1 cellular context compared by ENCODE assay signal in the genomic region with DNA sequence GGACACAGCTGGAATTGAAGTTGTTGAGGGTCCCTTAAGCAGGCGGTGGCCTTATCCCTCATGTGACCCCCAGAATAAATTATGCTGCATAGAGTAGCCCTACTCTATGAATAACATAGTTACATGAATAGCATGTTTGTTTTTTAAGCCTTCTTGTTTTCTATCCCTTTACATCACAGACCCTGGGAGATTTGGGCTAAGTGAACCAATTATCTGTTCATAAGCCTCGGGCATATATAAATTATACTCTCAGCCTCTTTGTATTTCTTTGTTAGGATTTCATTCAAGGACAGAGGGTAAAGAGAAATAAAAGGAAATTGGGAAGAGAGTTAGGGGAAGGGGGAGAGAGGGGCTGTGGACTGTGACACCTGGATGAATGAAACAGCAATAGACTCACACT.
TF ChIP-seq lines count a peak whose summit lies in the region.

No MANE protein-coding gene starts in this region.

TF ChIP-seq in SK-N-SH treated with all-trans-retinoic acid at 6 μM for 48 hours, 23 proteins besides CTCF, POLR2A, EP300 and RAD21 (continued from another document):
- TF ChIP-seq PATZ1 (CRISPR knock-in tag; IDR thresholded peaks at IDR 0.05; ENCODE audit: borderline replicate concordance) (no peak), ESRRG (CRISPR knock-in tag; IDR thresholded peaks at IDR 0.05) (no peak), GLIS3 (CRISPR knock-in tag; IDR thresholded peaks at IDR 0.05) (no peak), CSDC2 (CRISPR knock-in tag; IDR thresholded peaks at IDR 0.05) (no peak), ARNTL (CRISPR knock-in tag; IDR thresholded peaks at IDR 0.05; ENCODE audit: borderline replicate concordance, low read depth) (no peak), ZFP3 (CRISPR knock-in tag; IDR thresholded peaks at IDR 0.05) (no peak), SNAI2 (CRISPR knock-in tag; IDR thresholded peaks at IDR 0.05) (no peak), TCF4 (CRISPR knock-in tag; IDR thresholded peaks at IDR 0.05; ENCODE audit: borderline replicate concordance) (no peak)
- TF ChIP-seq, protein P1, sequence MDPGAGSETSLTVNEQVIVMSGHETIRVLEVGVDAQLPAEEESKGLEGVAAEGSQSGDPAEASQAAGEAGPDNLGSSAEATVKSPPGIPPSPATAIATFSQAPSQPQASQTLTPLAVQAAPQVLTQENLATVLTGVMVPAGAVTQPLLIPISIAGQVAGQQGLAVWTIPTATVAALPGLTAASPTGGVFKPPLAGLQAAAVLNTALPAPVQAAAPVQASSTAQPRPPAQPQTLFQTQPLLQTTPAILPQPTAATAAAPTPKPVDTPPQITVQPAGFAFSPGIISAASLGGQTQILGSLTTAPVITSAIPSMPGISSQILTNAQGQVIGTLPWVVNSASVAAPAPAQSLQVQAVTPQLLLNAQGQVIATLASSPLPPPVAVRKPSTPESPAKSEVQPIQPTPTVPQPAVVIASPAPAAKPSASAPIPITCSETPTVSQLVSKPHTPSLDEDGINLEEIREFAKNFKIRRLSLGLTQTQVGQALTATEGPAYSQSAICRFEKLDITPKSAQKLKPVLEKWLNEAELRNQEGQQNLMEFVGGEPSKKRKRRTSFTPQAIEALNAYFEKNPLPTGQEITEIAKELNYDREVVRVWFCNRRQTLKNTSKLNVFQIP (CRISPR knock-in tag; IDR thresholded peaks at IDR 0.05; ENCODE audit: borderline replicate concordance, low read depth), result no peak
- TF ChIP-seq, protein P2, sequence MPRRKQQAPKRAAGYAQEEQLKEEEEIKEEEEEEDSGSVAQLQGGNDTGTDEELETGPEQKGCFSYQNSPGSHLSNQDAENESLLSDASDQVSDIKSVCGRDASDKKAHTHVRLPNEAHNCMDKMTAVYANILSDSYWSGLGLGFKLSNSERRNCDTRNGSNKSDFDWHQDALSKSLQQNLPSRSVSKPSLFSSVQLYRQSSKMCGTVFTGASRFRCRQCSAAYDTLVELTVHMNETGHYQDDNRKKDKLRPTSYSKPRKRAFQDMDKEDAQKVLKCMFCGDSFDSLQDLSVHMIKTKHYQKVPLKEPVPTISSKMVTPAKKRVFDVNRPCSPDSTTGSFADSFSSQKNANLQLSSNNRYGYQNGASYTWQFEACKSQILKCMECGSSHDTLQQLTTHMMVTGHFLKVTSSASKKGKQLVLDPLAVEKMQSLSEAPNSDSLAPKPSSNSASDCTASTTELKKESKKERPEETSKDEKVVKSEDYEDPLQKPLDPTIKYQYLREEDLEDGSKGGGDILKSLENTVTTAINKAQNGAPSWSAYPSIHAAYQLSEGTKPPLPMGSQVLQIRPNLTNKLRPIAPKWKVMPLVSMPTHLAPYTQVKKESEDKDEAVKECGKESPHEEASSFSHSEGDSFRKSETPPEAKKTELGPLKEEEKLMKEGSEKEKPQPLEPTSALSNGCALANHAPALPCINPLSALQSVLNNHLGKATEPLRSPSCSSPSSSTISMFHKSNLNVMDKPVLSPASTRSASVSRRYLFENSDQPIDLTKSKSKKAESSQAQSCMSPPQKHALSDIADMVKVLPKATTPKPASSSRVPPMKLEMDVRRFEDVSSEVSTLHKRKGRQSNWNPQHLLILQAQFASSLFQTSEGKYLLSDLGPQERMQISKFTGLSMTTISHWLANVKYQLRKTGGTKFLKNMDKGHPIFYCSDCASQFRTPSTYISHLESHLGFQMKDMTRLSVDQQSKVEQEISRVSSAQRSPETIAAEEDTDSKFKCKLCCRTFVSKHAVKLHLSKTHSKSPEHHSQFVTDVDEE (CRISPR knock-in tag; IDR thresholded peaks at IDR 0.05), result no peak
TF ChIP-seq in SK-N-SH treated with all-trans-retinoic acid at 6 μM for 48 hours: peak in this region for 0.
